ENCODE assay signal across 22 cellular contexts in genomic region chr13:46964789-46965527, GRCh38.
A peak's percentile ranks its signal among the peaks of the same experiment; 100 is the strongest.
DNase-seq lines count a peak whose midpoint lies in the region; TF ChIP-seq lines count a peak whose summit lies in the region.
"Had no signal": no experiment of that assay in that cellular context is flagged by ENCODE, and none has a peak within 500 bp of the region (broad histone marks: within the 10 kb centered on the region; RNA-seq: fewer than 3 reads in every experiment).

No MANE protein-coding gene starts in this region.

- H3K27me3 ChIP-seq in ACC112 (ENCODE audit: insufficient read depth, low read length) = no peaks in the 10 kb centered on the region
- H3K27me3 ChIP-seq in adipocyte (replicated peaks; ENCODE audit: control insufficient read depth, insufficient read depth, low read length) = no peaks in the 10 kb centered on the region
- H3K27me3 ChIP-seq in mesendoderm (ENCODE audit: insufficient read depth, low read length, poor library complexity) = no peaks in the 10 kb centered on the region
- H3K27me3 ChIP-seq in SJCRH30 = no peaks in the 10 kb centered on the region; the same call in 1 of the 2 replicates
- H3K27me3 ChIP-seq: spleen, upper lobe of left lung had no signal

- H2BK15ac ChIP-seq in mesendoderm (replicated peaks; ENCODE audit: low read depth) = no peak overlapping the region

- no peak overlapping the region for H2BK120ac ChIP-seq in mesendoderm (ENCODE audit: low read depth, low read length)

- H3K79me1 ChIP-seq in mesendoderm (ENCODE audit: low read length) = no peaks in the 10 kb centered on the region

- no peak overlapping the region for H3K4ac ChIP-seq in mesendoderm (ENCODE audit: low read depth, low read length)

- no peak overlapping the region for H2AFZ ChIP-seq in ACC112 (ENCODE audit: low read length, unreplicated experiment)

- no peak overlapping the region for H3K56ac ChIP-seq in mesendoderm (ENCODE audit: low read length)

- H4K5ac ChIP-seq in mesendoderm (ENCODE audit: low read length) = no peak overlapping the region

- TF ChIP-seq CTCF in fibroblast of villous mesenchyme (IDR thresholded peaks at IDR 0.05; ENCODE audit: insufficient read depth, low read depth, low read length) (no peak), GM10266 (IDR thresholded peaks at IDR 0.05; ENCODE audit: control insufficient read depth, insufficient read depth, low read depth, missing control alignments) (no peak)

- no peak overlapping the region for H3K9ac ChIP-seq in adipocyte (ENCODE audit: low read length)
- H3K9ac ChIP-seq in mesendoderm (ENCODE audit: low read length) = no peak overlapping the region

- H3K79me2 ChIP-seq in ACC112 (ENCODE audit: control insufficient read depth, insufficient read depth, low read length, unreplicated experiment) (no peaks in the 10 kb centered on the region), mesendoderm (ENCODE audit: control insufficient read depth, insufficient read depth, low read length) (no peaks in the 10 kb centered on the region)

- H3K36me3 ChIP-seq in ACC112 (ENCODE audit: insufficient read depth, low read length) (no peaks in the 10 kb centered on the region), adipocyte (ENCODE audit: control insufficient read depth, insufficient read depth, low read length, severe bottlenecking) (no peaks in the 10 kb centered on the region), mesendoderm (ENCODE audit: control insufficient read depth, insufficient read depth, low read length) (no peaks in the 10 kb centered on the region), SJCRH30 (no peaks in the 10 kb centered on the region)
- H3K36me3 ChIP-seq: HAP-1, prostate gland, spleen, upper lobe of left lung had no signal

- H3K23ac ChIP-seq in mesendoderm (ENCODE audit: low read length) = no peak overlapping the region

- DNase-seq in GM03348 (ENCODE audit: low spot score) (peak; percentile 54), adipocyte (ENCODE audit: low read depth) (peak; percentile 17), fibroblast of villous mesenchyme (ENCODE audit: low read depth) (peak; percentile 14), GM10266 (ENCODE audit: extremely low spot score) (no peak), HPDE6-E6E7 (ENCODE audit: extremely low spot score) (no peak), mesendoderm (no peak), SJCRH30 (no peak)
- DNase-seq: ACHN; activated CD4-positive, alpha-beta T cell treated with anti-CD3 and anti-CD28 coated beads for 4 hours; activated naive CD4-positive, alpha-beta T cell treated with anti-CD3 and anti-CD28 coated beads for 36 hours; Caco-2; effector CD4-positive, alpha-beta T cell; foreskin melanocyte; naive thymus-derived CD4-positive, alpha-beta T cell; NCI-H1930; NCI-H510A; OCI-M1; spleen; upper lobe of left lung had no signal

- H3K4me2 ChIP-seq in mesendoderm (ENCODE audit: low read length) = no peak overlapping the region

- WGBS in mesendoderm (ENCODE audit: extremely low coverage, insufficient coverage, low lambda C conversion rate) = no CpG with 5 or more reads among the region's 2 CpGs

- H3K4me3 ChIP-seq in ACC112 (ENCODE audit: low read depth, low read length) (no peak overlapping the region), adipocyte (ENCODE audit: low read length) (no peak overlapping the region), fibroblast of villous mesenchyme (ENCODE audit: low read depth, low read length) (no peak overlapping the region), mesendoderm (ENCODE audit: low read length) (no peak overlapping the region), SJCRH30 (no peak overlapping the region)
- H3K4me3 ChIP-seq: HAP-1, prostate gland, spleen, upper lobe of left lung had no signal

- no peak overlapping the region for H3K18ac ChIP-seq in mesendoderm (ENCODE audit: low read length)

- H2AK5ac ChIP-seq in mesendoderm (ENCODE audit: low read length) = no peak overlapping the region

- H3K9me3 ChIP-seq in adipocyte (ENCODE audit: control insufficient read depth, low read length) = no peaks in the 10 kb centered on the region
- H3K9me3 ChIP-seq in SJCRH30 (replicated peaks) = no peaks in the 10 kb centered on the region
- H3K9me3 ChIP-seq: Caco-2, HAP-1, prostate gland, spleen, upper lobe of left lung had no signal

- no peak overlapping the region for H2BK5ac ChIP-seq in mesendoderm (ENCODE audit: low read length)

- peak overlapping the region; percentile 45; the same call in 1 of the 2 replicates for H3K27ac ChIP-seq in ACC112 (ENCODE audit: low read depth, low read length)
- no peak overlapping the region for H3K27ac ChIP-seq in mesendoderm (ENCODE audit: low read depth, low read length)
- no peak overlapping the region for H3K27ac ChIP-seq in SJCRH30
- H3K27ac ChIP-seq: prostate gland, spleen, upper lobe of left lung had no signal

- no peak overlapping the region for H4K8ac ChIP-seq in mesendoderm (ENCODE audit: low read depth, low read length)

- peaks cover 26% of the 10 kb centered on the region for H3K4me1 ChIP-seq in ACC112 (ENCODE audit: control insufficient read depth, insufficient read depth, low read length, unreplicated experiment)
- H3K4me1 ChIP-seq in adipocyte (ENCODE audit: control insufficient read depth, insufficient read depth, low read length) = peaks cover 7% of the 10 kb centered on the region
- no peaks in the 10 kb centered on the region for H3K4me1 ChIP-seq in mesendoderm (ENCODE audit: control insufficient read depth, low read depth, low read length)
- H3K4me1 ChIP-seq in SJCRH30 = no peaks in the 10 kb centered on the region
- H3K4me1 ChIP-seq: Caco-2, HAP-1, prostate gland, upper lobe of left lung had no signal

Comparison
In these comparisons a context has a peak if more than half of its experiments do, and no peak if none do; other contexts are left out.
1. DNase-seq: peak in GM03348 (single experiment), adipocyte (single experiment) and fibroblast of villous mesenchyme (single experiment); none in GM10266 (single experiment), HPDE6-E6E7 (single experiment), mesendoderm (single experiment) and SJCRH30 (0 of 2).